Comparison of ENCODE assay signal across 1 cellular context in genomic region chr10:117668351-117669008, GRCh38.
TF ChIP-seq lines count a peak whose summit lies in the region.

No MANE protein-coding gene starts in this region.

TF ChIP-seq in K562, 482 proteins besides CTCF, POLR2A, EP300 and RAD21:
- TF ChIP-seq, protein P1, sequence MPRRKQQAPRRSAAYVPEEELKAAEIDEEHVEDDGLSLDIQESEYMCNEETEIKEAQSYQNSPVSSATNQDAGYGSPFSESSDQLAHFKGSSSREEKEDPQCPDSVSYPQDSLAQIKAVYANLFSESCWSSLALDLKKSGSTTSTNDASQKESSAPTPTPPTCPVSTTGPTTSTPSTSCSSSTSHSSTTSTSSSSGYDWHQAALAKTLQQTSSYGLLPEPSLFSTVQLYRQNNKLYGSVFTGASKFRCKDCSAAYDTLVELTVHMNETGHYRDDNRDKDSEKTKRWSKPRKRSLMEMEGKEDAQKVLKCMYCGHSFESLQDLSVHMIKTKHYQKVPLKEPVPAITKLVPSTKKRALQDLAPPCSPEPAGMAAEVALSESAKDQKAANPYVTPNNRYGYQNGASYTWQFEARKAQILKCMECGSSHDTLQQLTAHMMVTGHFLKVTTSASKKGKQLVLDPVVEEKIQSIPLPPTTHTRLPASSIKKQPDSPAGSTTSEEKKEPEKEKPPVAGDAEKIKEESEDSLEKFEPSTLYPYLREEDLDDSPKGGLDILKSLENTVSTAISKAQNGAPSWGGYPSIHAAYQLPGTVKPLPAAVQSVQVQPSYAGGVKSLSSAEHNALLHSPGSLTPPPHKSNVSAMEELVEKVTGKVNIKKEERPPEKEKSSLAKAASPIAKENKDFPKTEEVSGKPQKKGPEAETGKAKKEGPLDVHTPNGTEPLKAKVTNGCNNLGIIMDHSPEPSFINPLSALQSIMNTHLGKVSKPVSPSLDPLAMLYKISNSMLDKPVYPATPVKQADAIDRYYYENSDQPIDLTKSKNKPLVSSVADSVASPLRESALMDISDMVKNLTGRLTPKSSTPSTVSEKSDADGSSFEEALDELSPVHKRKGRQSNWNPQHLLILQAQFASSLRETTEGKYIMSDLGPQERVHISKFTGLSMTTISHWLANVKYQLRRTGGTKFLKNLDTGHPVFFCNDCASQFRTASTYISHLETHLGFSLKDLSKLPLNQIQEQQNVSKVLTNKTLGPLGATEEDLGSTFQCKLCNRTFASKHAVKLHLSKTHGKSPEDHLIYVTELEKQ (CRISPR knock-in tag; IDR thresholded peaks at IDR 0.05), result no peak
- TF ChIP-seq SMAD4 (CRISPR knock-in tag; conservative IDR thresholded peaks at IDR 0.05), result no peak
- no peak for TF ChIP-seq MAFF (IDR thresholded peaks at IDR 0.05; ENCODE audit: low read length)
- peak; percentile 61; the same call in 1 of the 2 replicates for TF ChIP-seq ZKSCAN1 (IDR thresholded peaks at IDR 0.05; ENCODE audit: low read depth, low read length)
- TF ChIP-seq FOXP1 (CRISPR knock-in tag; IDR thresholded peaks at IDR 0.05), result no peak
